Comparison of ENCODE assay signal across 16 cellular contexts in genomic region chr4:41645716-41646115, GRCh38.
A peak's percentile ranks its signal among the peaks of the same experiment; 100 is the strongest.
DNase-seq lines count a peak whose midpoint lies in the region; TF ChIP-seq lines count a peak whose summit lies in the region.
"Had no signal": no experiment of that assay in that cellular context is flagged by ENCODE, and none has a peak within 500 bp of the region (broad histone marks: within the 10 kb centered on the region; RNA-seq: fewer than 3 reads in every experiment).

No MANE protein-coding gene starts in this region.

- no peak for TF ChIP-seq CTCF in HFFc6 (IDR thresholded peaks at IDR 0.05)

- H3K14ac ChIP-seq in trophoblast cell (ENCODE audit: low read length) = no peak overlapping the region

- H3K27me3 ChIP-seq in BLaER1 (no peaks in the 10 kb centered on the region), trophoblast cell (ENCODE audit: insufficient read depth, low read length) (no peaks in the 10 kb centered on the region)

- H4K91ac ChIP-seq in trophoblast cell (ENCODE audit: low read depth, low read length) = no peak overlapping the region

- no peak overlapping the region; the same call in 1 of the 2 replicates for H3K27ac Mint-ChIP-seq in HFFc6
- H3K27ac Mint-ChIP-seq: B cell; CD4-positive, alpha-beta memory T cell had no signal

- no peak overlapping the region for H3K23ac ChIP-seq in trophoblast cell (ENCODE audit: low read length)

- DNase-seq in amniotic epithelial cell (ENCODE audit: low read depth) (peak; percentile 23), trophoblast cell (peak; percentile 73 to 96), NCI-H2196 (lab: John Stamatoyannopoulos, UW; ENCODE audit: unreplicated experiment) (no peak), HFFc6 (no peak), cerebellar cortex (ENCODE audit: low spot score) (no peak)
- DNase-seq: C1 segment of cervical spinal cord; Calu3; CD4-positive, alpha-beta memory T cell; COR-L47; DMS53; DMS79 treated with DMSO at 0.1 percent for 48 hours; H7; HCEC 1CT had no signal

- no peaks in the 10 kb centered on the region for H3K36me3 ChIP-seq in BLaER1
- peaks cover 7 to 14% of the 10 kb centered on the region in 2 experiments for H3K36me3 ChIP-seq in trophoblast cell (ENCODE audit: control insufficient read depth in 1 of 2, insufficient read depth in 2 of 2, low read length in 2 of 2)

- H4K8ac ChIP-seq in trophoblast cell (ENCODE audit: low read depth, low read length) = no peak overlapping the region

- H3K27me3 Mint-ChIP-seq in HFFc6 (ENCODE audit: insufficient read depth) = peaks cover 8% of the 10 kb centered on the region

- H3K4me1 ChIP-seq in BLaER1 (peaks cover 32% of the 10 kb centered on the region), trophoblast cell (ENCODE audit: control insufficient read depth in 1 of 2, insufficient read depth in 2 of 2, low read length in 2 of 2) (peaks cover 8 to 11% of the 10 kb centered on the region in 2 experiments)

- no peak overlapping the region for H4K12ac ChIP-seq in trophoblast cell (ENCODE audit: low read depth, low read length)

- no peak overlapping the region for H3K9ac ChIP-seq in BLaER1
- no peak overlapping the region for H3K9ac ChIP-seq in trophoblast cell (ENCODE audit: low read length)

- H3K79me2 ChIP-seq in trophoblast cell (ENCODE audit: control insufficient read depth, insufficient read depth, low read length, poor library complexity) = no peaks in the 10 kb centered on the region

- H4K20me1 ChIP-seq in BLaER1 = no peaks in the 10 kb centered on the region

- H3K27ac ChIP-seq in BLaER1 = no peak overlapping the region
- H3K27ac ChIP-seq in trophoblast cell (ENCODE audit: low read depth, low read length) = no peak overlapping the region
- H3K27ac ChIP-seq: 22Rv1 had no signal

- no peak overlapping the region for H2AFZ ChIP-seq in trophoblast cell (ENCODE audit: insufficient read depth, low read length, poor library complexity)

- no peaks in the 10 kb centered on the region for H3K9me3 Mint-ChIP-seq in HFFc6

- no peak overlapping the region for H2BK5ac ChIP-seq in trophoblast cell (ENCODE audit: low read depth, low read length, poor library complexity)

- H3K4me3 ChIP-seq in BLaER1 (no peak overlapping the region), trophoblast cell (ENCODE audit: low read depth, low read length) (no peak overlapping the region)

- no peak overlapping the region for H2BK120ac ChIP-seq in trophoblast cell (ENCODE audit: insufficient read depth, low read length, poor library complexity)

- no CpG with 5 or more reads among the region's 1 CpG for WGBS in trophoblast cell (ENCODE audit: extremely low coverage, insufficient coverage, insufficient read length)

- H3K9me3 ChIP-seq in BLaER1 (peaks cover 5% of the 10 kb centered on the region), trophoblast cell (ENCODE audit: insufficient read depth, low read depth, low read length) (no peaks in the 10 kb centered on the region)

- no peak overlapping the region for H3K4me3 Mint-ChIP-seq in HFFc6
- H3K4me3 Mint-ChIP-seq: B cell; CD4-positive, alpha-beta memory T cell had no signal

- H3K4ac ChIP-seq in trophoblast cell (ENCODE audit: low read depth, low read length) = no peak overlapping the region

- H3K36me3 Mint-ChIP-seq in HFFc6 (ENCODE audit: low read depth) = peaks cover 13% of the 10 kb centered on the region; the same call in 1 of the 2 replicates
- H3K36me3 Mint-ChIP-seq: CD4-positive, alpha-beta memory T cell had no signal

- H2BK12ac ChIP-seq in trophoblast cell (ENCODE audit: low read length) = no peak overlapping the region

- no peak overlapping the region for H3K18ac ChIP-seq in trophoblast cell (ENCODE audit: low read length)

- H3K79me1 ChIP-seq in trophoblast cell (ENCODE audit: low read length) = peaks cover 6% of the 10 kb centered on the region

- H3K4me2 ChIP-seq in BLaER1 = peak overlapping the region; percentile 71
- H3K4me2 ChIP-seq in trophoblast cell (ENCODE audit: low read length) = no peak overlapping the region

- H2AK5ac ChIP-seq in trophoblast cell (ENCODE audit: low read length) = no peak overlapping the region

- peaks cover 61% of the 10 kb centered on the region for H3K4me1 Mint-ChIP-seq in HFFc6 (ENCODE audit: low read depth)

Comparison
In these comparisons a context has a peak if more than half of its experiments do, and no peak if none do; other contexts are left out.
1. DNase-seq: peak in amniotic epithelial cell (single experiment) and trophoblast cell (2 of 2); none in NCI-H2196 (single experiment), HFFc6 (single experiment) and cerebellar cortex (single experiment).